19 cellular contexts compared by ENCODE assay signal in the genomic region with DNA sequence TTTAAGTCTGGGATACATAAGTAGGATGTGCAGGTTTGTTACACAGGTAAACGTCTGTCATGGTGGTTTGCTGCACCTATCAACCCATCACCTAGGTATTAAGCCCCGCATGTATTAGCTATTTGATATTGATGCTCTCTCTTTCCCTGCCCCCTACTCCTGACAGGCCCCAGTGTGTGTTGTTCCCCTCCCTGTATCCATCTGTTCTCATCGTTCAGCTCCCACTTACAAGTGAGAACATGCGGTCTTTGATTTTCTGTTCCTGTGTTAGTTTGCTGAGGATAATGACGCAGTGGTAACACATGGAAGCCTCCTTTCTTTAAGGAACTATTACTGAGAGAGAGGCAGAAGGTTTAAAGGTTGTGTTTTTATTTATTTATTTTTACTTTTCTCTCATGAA.
A peak's percentile ranks its signal among the peaks of the same experiment; 100 is the strongest.
DNase-seq lines count a peak whose midpoint lies in the region; ATAC-seq and TF ChIP-seq lines count a peak whose summit lies in the region.
"Had no signal": no experiment of that assay in that cellular context is flagged by ENCODE, and none has a peak within 500 bp of the region (broad histone marks: within the 10 kb centered on the region; RNA-seq: fewer than 3 reads in every experiment).

No MANE protein-coding gene starts in this region.

- H3K9me3 Mint-ChIP-seq in IgD-negative memory B cell: no peaks in the 10 kb centered on the region
- H3K9me3 Mint-ChIP-seq in stimulated activated memory B cell treated with anti-CD40 and anti-IgM and Interleukin-4, amounts not matched to agents 10 μg/mL and 1 μg/mL and 100 μg/mL, for 72 hours: no peaks in the 10 kb centered on the region

- TF ChIP-seq CTCF in SU-DHL-6 (IDR thresholded peaks at IDR 0.05; ENCODE audit: insufficient read depth, low read length, poor library complexity, severe bottlenecking) (no peak), SK-N-SH (IDR thresholded peaks at IDR 0.05) (no peak)

- H3K9me2 ChIP-seq in SU-DHL-6 (replicated peaks; ENCODE audit: insufficient read depth, low read length) (no peaks in the 10 kb centered on the region), SK-N-SH (no peaks in the 10 kb centered on the region)

- H3K36me3 ChIP-seq in SU-DHL-6 (ENCODE audit: low read length) (no peaks in the 10 kb centered on the region), SK-N-SH (replicated peaks in 1 of 2; ENCODE audit: control insufficient read depth in 1 of 2, insufficient read depth in 2 of 2, low read length in 1 of 2) (no peaks in the 10 kb centered on the region)

- H3K27ac Mint-ChIP-seq in IgD-negative memory B cell: peak overlapping the region in 2 of 3 donors; percentile 26 to 78
- H3K27ac Mint-ChIP-seq in stimulated activated memory B cell treated with anti-CD40 and anti-IgM and Interleukin-4, amounts not matched to agents 10 μg/mL and 1 μg/mL and 100 μg/mL, for 72 hours: peak overlapping the region; percentile 21
- H3K27ac Mint-ChIP-seq: B cell had no signal

- no peak for TF ChIP-seq EP300 in SK-N-SH (IDR thresholded peaks at IDR 0.05; ENCODE audit: borderline replicate concordance in 1 of 2, low read depth in 1 of 2, low read length in 1 of 2)

- no peaks in the 10 kb centered on the region for H3K27me3 ChIP-seq in SU-DHL-6 (ENCODE audit: low read length)
- H3K27me3 ChIP-seq in SK-N-SH (ENCODE audit: insufficient read depth): no peaks in the 10 kb centered on the region

- H3K4me1 Mint-ChIP-seq in IgD-negative memory B cell: peaks cover 20 to 30% (median 27%) of the 10 kb centered on the region in 3 donors
- peaks cover 16% of the 10 kb centered on the region for H3K4me1 Mint-ChIP-seq in stimulated activated memory B cell treated with anti-CD40 and anti-IgM and Interleukin-4, amounts not matched to agents 10 μg/mL and 1 μg/mL and 100 μg/mL, for 72 hours

- H3K27ac ChIP-seq in SU-DHL-6 (ENCODE audit: low read depth, low read length): peak overlapping the region; percentile 87
- H3K27ac ChIP-seq in SK-N-SH (ENCODE audit: low read depth in 2 of 2, low read length in 1 of 2): no peak overlapping the region
- H3K27ac ChIP-seq: SK-N-MC had no signal

- CTCF ChIA-PET in SK-N-SH (lab: Yijun Ruan, JAX): interaction anchor here (1.5 kb wide), 1 partner anchor 11 kb away, joined by 4 read pairs; no protein-coding TSS in a partner anchor

- H3K4me1 ChIP-seq in SK-N-SH (ENCODE audit: control insufficient read depth in 1 of 2, insufficient read depth in 2 of 2, low read depth in 1 of 2, low read length in 1 of 2): peaks cover 8 to 30% of the 10 kb centered on the region in 2 experiments

- DNase-seq in NCI-H524 treated with DMSO at 0.1 percent for 48 hours (lab: John Stamatoyannopoulos, UW) (peak; percentile 63), SHP77 treated with DMSO at 0.1 percent for 48 hours (lab: John Stamatoyannopoulos, UW) (no peak), SK-N-SH (no peak)
- DNase-seq in activated CD4-positive, alpha-beta T cell treated with anti-CD3 and anti-CD28 coated beads for 1 hour: no peak
- DNase-seq: DMS53, EL, GF-D8, Kasumi-1, NCI-H1092, NCI-H1436 treated with DMSO at 0.1 percent for 48 hours, NCI-H2081, NCI-H446 treated with DMSO at 0.1 percent for 48 hours, NCI-H748 treated with DMSO at 0.1 percent for 48 hours, SHP77 had no signal

- H3K9me3 ChIP-seq in SU-DHL-6 (ENCODE audit: insufficient read depth, low read length) (peaks cover 8% of the 10 kb centered on the region; the same call in 1 of the 2 replicates), SK-N-SH (peaks cover 6% of the 10 kb centered on the region; the same call in 1 of the 2 replicates)

- H4K20me1 ChIP-seq in SU-DHL-6 (ENCODE audit: low read depth, low read length) (no peaks in the 10 kb centered on the region), SK-N-SH (ENCODE audit: insufficient read depth) (no peaks in the 10 kb centered on the region)

- peak overlapping the region; percentile 78 for H3K4me2 ChIP-seq in SU-DHL-6 (ENCODE audit: low read depth, low read length, poor library complexity, severe bottlenecking)
- H3K4me2 ChIP-seq in SK-N-SH: no peak overlapping the region

- H3K27me3 Mint-ChIP-seq in IgD-negative memory B cell: no peaks in the 10 kb centered on the region
- no peaks in the 10 kb centered on the region for H3K27me3 Mint-ChIP-seq in stimulated activated memory B cell treated with anti-CD40 and anti-IgM and Interleukin-4, amounts not matched to agents 10 μg/mL and 1 μg/mL and 100 μg/mL, for 72 hours
- H3K27me3 Mint-ChIP-seq: B cell had no signal

- 85% methylated on average over 5 of the region's 5 CpGs for WGBS in SK-N-SH (ENCODE audit: low lambda C conversion rate)

- H2AFZ ChIP-seq in SU-DHL-6 (ENCODE audit: low read depth, low read length, severe bottlenecking) (peak overlapping the region; percentile 61), SK-N-SH (ENCODE audit: low read depth) (no peak overlapping the region)

- H3K79me2 ChIP-seq in SU-DHL-6 (ENCODE audit: insufficient read depth, low read length) (no peaks in the 10 kb centered on the region), SK-N-SH (ENCODE audit: insufficient read depth) (no peaks in the 10 kb centered on the region)

- H3K36me3 Mint-ChIP-seq in IgD-negative memory B cell: peaks cover 1% of the 10 kb centered on the region
- no peaks in the 10 kb centered on the region for H3K36me3 Mint-ChIP-seq in stimulated activated memory B cell treated with anti-CD40 and anti-IgM and Interleukin-4, amounts not matched to agents 10 μg/mL and 1 μg/mL and 100 μg/mL, for 72 hours

- no peak for TF ChIP-seq RAD21 in SK-N-SH (IDR thresholded peaks at IDR 0.05; ENCODE audit: low read length)

- peak overlapping the region in 2 of 4 donors; percentile 28 to 67 for H3K4me3 Mint-ChIP-seq in IgD-negative memory B cell
- H3K4me3 Mint-ChIP-seq in stimulated activated memory B cell treated with anti-CD40 and anti-IgM and Interleukin-4, amounts not matched to agents 10 μg/mL and 1 μg/mL and 100 μg/mL, for 72 hours: no peak overlapping the region
- H3K4me3 Mint-ChIP-seq: B cell had no signal

- H3K9ac ChIP-seq in SU-DHL-6 (ENCODE audit: low read length) (peak overlapping the region; percentile 48), SK-N-SH (no peak overlapping the region)

- POLR2A ChIA-PET in SK-N-SH (lab: Yijun Ruan, JAX): no interaction called here

- no peak for ATAC-seq in stimulated activated memory B cell treated with anti-CD40 and anti-IgM and Interleukin-4, amounts not matched to agents 10 μg/mL and 1 μg/mL and 100 μg/mL, for 72 hours

- H3K4me3 ChIP-seq in SU-DHL-6 (ENCODE audit: insufficient read depth, low read length, poor library complexity, severe bottlenecking) (peak overlapping the region; percentile 25), SK-N-SH (ENCODE audit: low read depth in 2 of 2, low read length in 1 of 2) (no peak overlapping the region)
- H3K4me3 ChIP-seq: SK-N-MC had no signal

- H3F3A ChIP-seq in SU-DHL-6 (ENCODE audit: insufficient read depth): peaks cover 33% of the 10 kb centered on the region
- H3F3A ChIP-seq in SK-N-SH (replicated peaks; ENCODE audit: insufficient read depth): peaks cover 8% of the 10 kb centered on the region

TF ChIP-seq in SK-N-SH, 30 proteins besides CTCF, POLR2A, EP300 and RAD21:
- TF ChIP-seq RFX5 (IDR thresholded peaks at IDR 0.05; ENCODE audit: low read length): no peak
- TF ChIP-seq POLR2AphosphoS5 (IDR thresholded peaks at IDR 0.05; ENCODE audit: low read depth, low read length): no peak
- no peak for TF ChIP-seq FOSL2 (IDR thresholded peaks at IDR 0.05; ENCODE audit: borderline replicate concordance, low read depth)
- TF ChIP-seq RXRA (IDR thresholded peaks at IDR 0.05; ENCODE audit: borderline replicate concordance, low read depth): no peak
- TF ChIP-seq TCF12 (IDR thresholded peaks at IDR 0.05): no peak
